8 cellular contexts compared by ENCODE assay signal in genomic region chr15:74995182-74995778, GRCh38. TPM values are rescaled to one million over a fixed set of nuclear protein-coding genes. Genes with fewer than 3 reads are reported as not detected.
DNase-seq lines count a peak whose midpoint lies in the region; TF ChIP-seq lines count a peak whose summit lies in the region.

TSS of gene SCAMP5 (plus strand) at chr15:74995563. CDS start at chr15:75011840, 16,277 bp downstream.

- peaks cover 13% of the 10 kb centered on the region for H3K27me3 ChIP-seq in adipocyte (replicated peaks; ENCODE audit: control insufficient read depth, insufficient read depth, low read length)
- peaks cover 25% of the 10 kb centered on the region for H3K27me3 ChIP-seq in cardiac muscle cell
- no peaks in the 10 kb centered on the region for H3K27me3 ChIP-seq in testis

- H3K4me1 Mint-ChIP-seq in osteocyte (ENCODE audit: unreplicated experiment): peaks cover 10% of the 10 kb centered on the region

- H3K4me1 ChIP-seq in adipocyte (ENCODE audit: control insufficient read depth, insufficient read depth, low read length) (peaks cover 14% of the 10 kb centered on the region), cardiac muscle cell (ENCODE audit: low read depth) (no peaks in the 10 kb centered on the region), testis (peaks cover 7% of the 10 kb centered on the region)

- no peak within 1 kb of the TSS for H3K27ac Mint-ChIP-seq in osteocyte (ENCODE audit: unreplicated experiment)

- H3K9me3 ChIP-seq in adipocyte (ENCODE audit: control insufficient read depth, low read length): no peaks in the 10 kb centered on the region
- no peaks in the 10 kb centered on the region for H3K9me3 ChIP-seq in cardiac muscle cell (ENCODE audit: low read depth)
- H3K9me3 ChIP-seq in testis: no peaks in the 10 kb centered on the region

- TF ChIP-seq POLR2A in testis (IDR thresholded peaks at IDR 0.05): no peak

- H3K4me3 ChIP-seq in adipocyte (ENCODE audit: low read length) (peak within 1 kb of the TSS; percentile 83), cardiac muscle cell (peak within 1 kb of the TSS; percentile 71), testis (peak within 1 kb of the TSS; percentile 66 to 72)

- peak; percentile 86 for DNase-seq in DMS114 treated with DMSO at 0.1 percent for 48 hours (lab: John Stamatoyannopoulos, UW; ENCODE audit: unreplicated experiment)
- DNase-seq in HCEC 1CT: peak; percentile 14
- peak; percentile 74 for DNase-seq in NCI-H1417 treated with DMSO at 0.1 percent for 48 hours (lab: John Stamatoyannopoulos, UW)
- peak; percentile 90 for DNase-seq in SW480 (ENCODE audit: low spot score)
- DNase-seq in adipocyte (ENCODE audit: low read depth): peak; percentile 97
- DNase-seq in cardiac muscle cell (ENCODE audit: low read depth in 1 of 2, low spot score in 1 of 2): peak; percentile 94 to 99
- peak; percentile 97 for DNase-seq in osteocyte (ENCODE audit: extremely low spot score, unreplicated experiment)
- peak; percentile 99 for DNase-seq in testis

- H3K9me3 Mint-ChIP-seq in osteocyte (ENCODE audit: unreplicated experiment): no peaks in the 10 kb centered on the region

- no peak for TF ChIP-seq CTCF in cardiac muscle cell (IDR thresholded peaks at IDR 0.05; ENCODE audit: low read depth, low read length)
- no peak for TF ChIP-seq CTCF in osteocyte (IDR thresholded peaks at IDR 0.05)
- TF ChIP-seq CTCF in testis (IDR thresholded peaks at IDR 0.05): peak in 1 of 3 experiments; percentile 10

- H3K36me3 ChIP-seq in adipocyte (ENCODE audit: control insufficient read depth, insufficient read depth, low read length, severe bottlenecking) (no peaks in the 10 kb centered on the region), cardiac muscle cell (no peaks in the 10 kb centered on the region), testis (ENCODE audit: low read depth, missing control alignments) (no peaks in the 10 kb centered on the region)

- intact Hi-C loops in testis (cut with DNase I; ENCODE audit: low total_unique reads): no loop called here

- H3K9ac ChIP-seq in adipocyte (ENCODE audit: low read length): peak within 1 kb of the TSS; percentile 82

- peaks cover 20% of the 10 kb centered on the region for H3K27me3 Mint-ChIP-seq in osteocyte (ENCODE audit: unreplicated experiment)

- peak within 1 kb of the TSS; percentile 71 for H3K4me3 Mint-ChIP-seq in osteocyte (ENCODE audit: unreplicated experiment)

- H3K27ac ChIP-seq in cardiac muscle cell (no peak within 1 kb of the TSS), testis (peak within 1 kb of the TSS in 1 of 2 donors; percentile 30)

- no peaks in the 10 kb centered on the region for H3K36me3 Mint-ChIP-seq in osteocyte (ENCODE audit: unreplicated experiment)

- WGBS in testis, 2 donors: 0 to 1% methylated on average over 26 to 58 of the region's 58 CpGs

RNA-seq across cellular contexts. Expression of gene SCAMP5, which starts in this region (rescaled TPM):
- total RNA-seq in cardiac muscle cell (5.8 and 8.1 TPM in 2 replicates), osteocyte (23.5 and 24.1 TPM in 2 replicates), testis (10 to 100 TPM; 25.3 to 37.0 TPM)
- polyA plus RNA-seq in cardiac muscle cell (1.2 and 3.3 TPM in 2 replicates), testis (ENCODE audit: insufficient read depth, low read depth, low replicate concordance) (27.4 TPM)

Comparison
In these comparisons a context has a peak if more than half of its experiments do, and no peak if none do; other contexts are left out.
1. DNase-seq: peak in every context shown above with its lines; median percentile 99 in testis; 97 in adipocyte; 97 in osteocyte; 96 in cardiac muscle cell; 90 in SW480; 86 in DMS114 treated with DMSO at 0.1 percent for 48 hours; 74 in NCI-H1417 treated with DMSO at 0.1 percent for 48 hours; 14 in HCEC 1CT.